In the genomic region with DNA sequence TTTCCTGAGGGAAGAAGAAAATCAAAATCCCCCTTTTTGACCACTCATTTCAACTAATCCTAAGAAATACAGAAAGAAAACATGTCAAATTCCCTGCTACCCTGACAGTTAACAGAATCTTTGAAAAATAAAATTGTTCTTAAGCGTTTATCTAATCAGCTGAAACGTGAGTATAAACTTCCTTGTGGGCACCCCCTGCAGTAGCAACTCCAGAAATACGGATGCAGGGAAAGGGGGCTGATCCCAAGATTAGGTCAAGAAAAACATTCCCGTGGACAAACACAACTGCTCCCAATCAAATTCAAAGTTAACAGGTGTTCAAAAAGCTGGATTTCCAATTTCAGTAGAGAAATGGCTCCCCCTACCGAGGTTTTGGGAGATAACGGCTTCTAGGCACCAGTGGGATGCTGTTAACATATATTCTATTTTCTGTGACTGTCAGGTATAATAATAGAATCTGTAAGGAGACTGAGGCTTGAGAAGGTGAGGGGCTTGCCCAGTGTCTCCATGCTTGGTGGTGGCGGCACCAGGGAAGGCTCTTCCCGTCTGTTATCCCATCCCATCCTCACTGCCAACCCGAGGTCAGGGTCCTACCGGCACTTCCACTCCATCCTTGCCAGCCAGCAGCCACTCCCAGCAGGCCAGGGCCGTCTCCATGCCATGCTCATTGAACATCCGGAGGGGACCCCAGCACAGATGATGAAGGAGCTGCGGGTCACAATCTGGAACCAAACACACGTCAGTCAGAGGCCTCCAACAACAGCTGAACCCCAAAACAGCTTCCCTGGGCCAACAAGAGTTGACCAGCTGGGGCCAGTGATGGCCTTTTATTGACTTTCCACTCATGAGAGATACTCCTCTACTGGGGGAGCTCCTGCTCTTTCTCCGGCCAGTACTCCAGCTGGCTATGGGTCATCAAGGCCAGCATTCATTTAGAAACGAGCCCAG, we compare ENCODE assay signal across 1 cellular context.
TF ChIP-seq lines count a peak whose summit lies in the region.

No MANE protein-coding gene starts in this region.

TF ChIP-seq in K562, 482 proteins besides CTCF, POLR2A, EP300 and RAD21 (continued from another document and continues in another):
- no peak for TF ChIP-seq ZNF668 (CRISPR knock-in tag; IDR thresholded peaks at IDR 0.05)
- peak in 1 of 2 experiments; percentile 30; a peak in 1 of 4 replicates for TF ChIP-seq TEAD1 (CRISPR knock-in tag; IDR thresholded peaks at IDR 0.05)
- no peak for TF ChIP-seq NUFIP1 (IDR thresholded peaks at IDR 0.05; ENCODE audit: partially characterized antibody)
- TF ChIP-seq, protein P1, sequence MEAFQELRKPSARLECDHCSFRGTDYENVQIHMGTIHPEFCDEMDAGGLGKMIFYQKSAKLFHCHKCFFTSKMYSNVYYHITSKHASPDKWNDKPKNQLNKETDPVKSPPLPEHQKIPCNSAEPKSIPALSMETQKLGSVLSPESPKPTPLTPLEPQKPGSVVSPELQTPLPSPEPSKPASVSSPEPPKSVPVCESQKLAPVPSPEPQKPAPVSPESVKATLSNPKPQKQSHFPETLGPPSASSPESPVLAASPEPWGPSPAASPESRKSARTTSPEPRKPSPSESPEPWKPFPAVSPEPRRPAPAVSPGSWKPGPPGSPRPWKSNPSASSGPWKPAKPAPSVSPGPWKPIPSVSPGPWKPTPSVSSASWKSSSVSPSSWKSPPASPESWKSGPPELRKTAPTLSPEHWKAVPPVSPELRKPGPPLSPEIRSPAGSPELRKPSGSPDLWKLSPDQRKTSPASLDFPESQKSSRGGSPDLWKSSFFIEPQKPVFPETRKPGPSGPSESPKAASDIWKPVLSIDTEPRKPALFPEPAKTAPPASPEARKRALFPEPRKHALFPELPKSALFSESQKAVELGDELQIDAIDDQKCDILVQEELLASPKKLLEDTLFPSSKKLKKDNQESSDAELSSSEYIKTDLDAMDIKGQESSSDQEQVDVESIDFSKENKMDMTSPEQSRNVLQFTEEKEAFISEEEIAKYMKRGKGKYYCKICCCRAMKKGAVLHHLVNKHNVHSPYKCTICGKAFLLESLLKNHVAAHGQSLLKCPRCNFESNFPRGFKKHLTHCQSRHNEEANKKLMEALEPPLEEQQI (IDR thresholded peaks at IDR 0.05) = no peak
- no peak for TF ChIP-seq LEF1 (IDR thresholded peaks at IDR 0.05)
- TF ChIP-seq, protein P2, sequence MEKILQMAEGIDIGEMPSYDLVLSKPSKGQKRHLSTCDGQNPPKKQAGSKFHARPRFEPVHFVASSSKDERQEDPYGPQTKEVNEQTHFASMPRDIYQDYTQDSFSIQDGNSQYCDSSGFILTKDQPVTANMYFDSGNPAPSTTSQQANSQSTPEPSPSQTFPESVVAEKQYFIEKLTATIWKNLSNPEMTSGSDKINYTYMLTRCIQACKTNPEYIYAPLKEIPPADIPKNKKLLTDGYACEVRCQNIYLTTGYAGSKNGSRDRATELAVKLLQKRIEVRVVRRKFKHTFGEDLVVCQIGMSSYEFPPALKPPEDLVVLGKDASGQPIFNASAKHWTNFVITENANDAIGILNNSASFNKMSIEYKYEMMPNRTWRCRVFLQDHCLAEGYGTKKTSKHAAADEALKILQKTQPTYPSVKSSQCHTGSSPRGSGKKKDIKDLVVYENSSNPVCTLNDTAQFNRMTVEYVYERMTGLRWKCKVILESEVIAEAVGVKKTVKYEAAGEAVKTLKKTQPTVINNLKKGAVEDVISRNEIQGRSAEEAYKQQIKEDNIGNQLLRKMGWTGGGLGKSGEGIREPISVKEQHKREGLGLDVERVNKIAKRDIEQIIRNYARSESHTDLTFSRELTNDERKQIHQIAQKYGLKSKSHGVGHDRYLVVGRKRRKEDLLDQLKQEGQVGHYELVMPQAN (IDR thresholded peaks at IDR 0.05; ENCODE audit: borderline replicate concordance) = no peak
- TF ChIP-seq ZNF232 (CRISPR knock-in tag; IDR thresholded peaks at IDR 0.05) = no peak
- TF ChIP-seq, protein P3, sequence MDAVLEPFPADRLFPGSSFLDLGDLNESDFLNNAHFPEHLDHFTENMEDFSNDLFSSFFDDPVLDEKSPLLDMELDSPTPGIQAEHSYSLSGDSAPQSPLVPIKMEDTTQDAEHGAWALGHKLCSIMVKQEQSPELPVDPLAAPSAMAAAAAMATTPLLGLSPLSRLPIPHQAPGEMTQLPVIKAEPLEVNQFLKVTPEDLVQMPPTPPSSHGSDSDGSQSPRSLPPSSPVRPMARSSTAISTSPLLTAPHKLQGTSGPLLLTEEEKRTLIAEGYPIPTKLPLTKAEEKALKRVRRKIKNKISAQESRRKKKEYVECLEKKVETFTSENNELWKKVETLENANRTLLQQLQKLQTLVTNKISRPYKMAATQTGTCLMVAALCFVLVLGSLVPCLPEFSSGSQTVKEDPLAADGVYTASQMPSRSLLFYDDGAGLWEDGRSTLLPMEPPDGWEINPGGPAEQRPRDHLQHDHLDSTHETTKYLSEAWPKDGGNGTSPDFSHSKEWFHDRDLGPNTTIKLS (IDR thresholded peaks at IDR 0.05; ENCODE audit: borderline replicate concordance, low read depth) = no peak
- TF ChIP-seq CBX2 (IDR thresholded peaks at IDR 0.05; ENCODE audit: insufficient read depth, low read length, poor library complexity, severe bottlenecking) = no peak
- no peak for TF ChIP-seq CBX1 (IDR thresholded peaks at IDR 0.05; ENCODE audit: low read depth)
- no peak for TF ChIP-seq EHMT2 (IDR thresholded peaks at IDR 0.05)
- TF ChIP-seq, protein P4, sequence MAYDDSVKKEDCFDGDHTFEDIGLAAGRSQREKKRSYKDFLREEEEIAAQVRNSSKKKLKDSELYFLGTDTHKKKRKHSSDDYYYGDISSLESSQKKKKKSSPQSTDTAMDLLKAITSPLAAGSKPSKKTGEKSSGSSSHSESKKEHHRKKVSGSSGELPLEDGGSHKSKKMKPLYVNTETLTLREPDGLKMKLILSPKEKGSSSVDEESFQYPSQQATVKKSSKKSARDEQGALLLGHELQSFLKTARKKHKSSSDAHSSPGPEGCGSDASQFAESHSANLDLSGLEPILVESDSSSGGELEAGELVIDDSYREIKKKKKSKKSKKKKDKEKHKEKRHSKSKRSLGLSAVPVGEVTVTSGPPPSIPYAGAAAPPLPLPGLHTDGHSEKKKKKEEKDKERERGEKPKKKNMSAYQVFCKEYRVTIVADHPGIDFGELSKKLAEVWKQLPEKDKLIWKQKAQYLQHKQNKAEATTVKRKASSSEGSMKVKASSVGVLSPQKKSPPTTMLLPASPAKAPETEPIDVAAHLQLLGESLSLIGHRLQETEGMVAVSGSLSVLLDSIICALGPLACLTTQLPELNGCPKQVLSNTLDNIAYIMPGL (CRISPR knock-in tag; IDR thresholded peaks at IDR 0.05) = no peak
- no peak for TF ChIP-seq SIRT6 (IDR thresholded peaks at IDR 0.05; ENCODE audit: low read depth, low read length)
- no peak for TF ChIP-seq TCFL5 (CRISPR knock-in tag; conservative IDR thresholded peaks at IDR 0.05)
- TF ChIP-seq, protein P5, sequence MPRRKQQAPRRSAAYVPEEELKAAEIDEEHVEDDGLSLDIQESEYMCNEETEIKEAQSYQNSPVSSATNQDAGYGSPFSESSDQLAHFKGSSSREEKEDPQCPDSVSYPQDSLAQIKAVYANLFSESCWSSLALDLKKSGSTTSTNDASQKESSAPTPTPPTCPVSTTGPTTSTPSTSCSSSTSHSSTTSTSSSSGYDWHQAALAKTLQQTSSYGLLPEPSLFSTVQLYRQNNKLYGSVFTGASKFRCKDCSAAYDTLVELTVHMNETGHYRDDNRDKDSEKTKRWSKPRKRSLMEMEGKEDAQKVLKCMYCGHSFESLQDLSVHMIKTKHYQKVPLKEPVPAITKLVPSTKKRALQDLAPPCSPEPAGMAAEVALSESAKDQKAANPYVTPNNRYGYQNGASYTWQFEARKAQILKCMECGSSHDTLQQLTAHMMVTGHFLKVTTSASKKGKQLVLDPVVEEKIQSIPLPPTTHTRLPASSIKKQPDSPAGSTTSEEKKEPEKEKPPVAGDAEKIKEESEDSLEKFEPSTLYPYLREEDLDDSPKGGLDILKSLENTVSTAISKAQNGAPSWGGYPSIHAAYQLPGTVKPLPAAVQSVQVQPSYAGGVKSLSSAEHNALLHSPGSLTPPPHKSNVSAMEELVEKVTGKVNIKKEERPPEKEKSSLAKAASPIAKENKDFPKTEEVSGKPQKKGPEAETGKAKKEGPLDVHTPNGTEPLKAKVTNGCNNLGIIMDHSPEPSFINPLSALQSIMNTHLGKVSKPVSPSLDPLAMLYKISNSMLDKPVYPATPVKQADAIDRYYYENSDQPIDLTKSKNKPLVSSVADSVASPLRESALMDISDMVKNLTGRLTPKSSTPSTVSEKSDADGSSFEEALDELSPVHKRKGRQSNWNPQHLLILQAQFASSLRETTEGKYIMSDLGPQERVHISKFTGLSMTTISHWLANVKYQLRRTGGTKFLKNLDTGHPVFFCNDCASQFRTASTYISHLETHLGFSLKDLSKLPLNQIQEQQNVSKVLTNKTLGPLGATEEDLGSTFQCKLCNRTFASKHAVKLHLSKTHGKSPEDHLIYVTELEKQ (CRISPR knock-in tag; IDR thresholded peaks at IDR 0.05) = no peak
- TF ChIP-seq BDP1 (IDR thresholded peaks at IDR 0.05; ENCODE audit: insufficient read depth, insufficient read length) = no peak
- TF ChIP-seq POLR2B (IDR thresholded peaks at IDR 0.05; ENCODE audit: low read depth, partially characterized antibody) = no peak
- no peak for TF ChIP-seq XRCC4 (IDR thresholded peaks at IDR 0.05; ENCODE audit: extremely low read depth, insufficient read depth, insufficient read length)
- TF ChIP-seq, protein P6, sequence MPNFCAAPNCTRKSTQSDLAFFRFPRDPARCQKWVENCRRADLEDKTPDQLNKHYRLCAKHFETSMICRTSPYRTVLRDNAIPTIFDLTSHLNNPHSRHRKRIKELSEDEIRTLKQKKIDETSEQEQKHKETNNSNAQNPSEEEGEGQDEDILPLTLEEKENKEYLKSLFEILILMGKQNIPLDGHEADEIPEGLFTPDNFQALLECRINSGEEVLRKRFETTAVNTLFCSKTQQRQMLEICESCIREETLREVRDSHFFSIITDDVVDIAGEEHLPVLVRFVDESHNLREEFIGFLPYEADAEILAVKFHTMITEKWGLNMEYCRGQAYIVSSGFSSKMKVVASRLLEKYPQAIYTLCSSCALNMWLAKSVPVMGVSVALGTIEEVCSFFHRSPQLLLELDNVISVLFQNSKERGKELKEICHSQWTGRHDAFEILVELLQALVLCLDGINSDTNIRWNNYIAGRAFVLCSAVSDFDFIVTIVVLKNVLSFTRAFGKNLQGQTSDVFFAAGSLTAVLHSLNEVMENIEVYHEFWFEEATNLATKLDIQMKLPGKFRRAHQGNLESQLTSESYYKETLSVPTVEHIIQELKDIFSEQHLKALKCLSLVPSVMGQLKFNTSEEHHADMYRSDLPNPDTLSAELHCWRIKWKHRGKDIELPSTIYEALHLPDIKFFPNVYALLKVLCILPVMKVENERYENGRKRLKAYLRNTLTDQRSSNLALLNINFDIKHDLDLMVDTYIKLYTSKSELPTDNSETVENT (CRISPR knock-in tag; IDR thresholded peaks at IDR 0.05) = peak; percentile 33; the same call in 1 of the 2 replicates
- TF ChIP-seq, protein P7, sequence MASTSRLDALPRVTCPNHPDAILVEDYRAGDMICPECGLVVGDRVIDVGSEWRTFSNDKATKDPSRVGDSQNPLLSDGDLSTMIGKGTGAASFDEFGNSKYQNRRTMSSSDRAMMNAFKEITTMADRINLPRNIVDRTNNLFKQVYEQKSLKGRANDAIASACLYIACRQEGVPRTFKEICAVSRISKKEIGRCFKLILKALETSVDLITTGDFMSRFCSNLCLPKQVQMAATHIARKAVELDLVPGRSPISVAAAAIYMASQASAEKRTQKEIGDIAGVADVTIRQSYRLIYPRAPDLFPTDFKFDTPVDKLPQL (IDR thresholded peaks at IDR 0.05; ENCODE audit: extremely low read depth, insufficient read length) = no peak
- TF ChIP-seq, protein P8, sequence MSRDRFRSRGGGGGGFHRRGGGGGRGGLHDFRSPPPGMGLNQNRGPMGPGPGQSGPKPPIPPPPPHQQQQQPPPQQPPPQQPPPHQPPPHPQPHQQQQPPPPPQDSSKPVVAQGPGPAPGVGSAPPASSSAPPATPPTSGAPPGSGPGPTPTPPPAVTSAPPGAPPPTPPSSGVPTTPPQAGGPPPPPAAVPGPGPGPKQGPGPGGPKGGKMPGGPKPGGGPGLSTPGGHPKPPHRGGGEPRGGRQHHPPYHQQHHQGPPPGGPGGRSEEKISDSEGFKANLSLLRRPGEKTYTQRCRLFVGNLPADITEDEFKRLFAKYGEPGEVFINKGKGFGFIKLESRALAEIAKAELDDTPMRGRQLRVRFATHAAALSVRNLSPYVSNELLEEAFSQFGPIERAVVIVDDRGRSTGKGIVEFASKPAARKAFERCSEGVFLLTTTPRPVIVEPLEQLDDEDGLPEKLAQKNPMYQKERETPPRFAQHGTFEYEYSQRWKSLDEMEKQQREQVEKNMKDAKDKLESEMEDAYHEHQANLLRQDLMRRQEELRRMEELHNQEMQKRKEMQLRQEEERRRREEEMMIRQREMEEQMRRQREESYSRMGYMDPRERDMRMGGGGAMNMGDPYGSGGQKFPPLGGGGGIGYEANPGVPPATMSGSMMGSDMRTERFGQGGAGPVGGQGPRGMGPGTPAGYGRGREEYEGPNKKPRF (IDR thresholded peaks at IDR 0.05; ENCODE audit: low read depth, low read length) = no peak
- TF ChIP-seq DMBX1 (CRISPR knock-in tag; IDR thresholded peaks at IDR 0.05; ENCODE audit: borderline replicate concordance) = 0 out of 2 replicates have a peak, but pooled peaks have one; percentile 29
- TF ChIP-seq, protein P9, sequence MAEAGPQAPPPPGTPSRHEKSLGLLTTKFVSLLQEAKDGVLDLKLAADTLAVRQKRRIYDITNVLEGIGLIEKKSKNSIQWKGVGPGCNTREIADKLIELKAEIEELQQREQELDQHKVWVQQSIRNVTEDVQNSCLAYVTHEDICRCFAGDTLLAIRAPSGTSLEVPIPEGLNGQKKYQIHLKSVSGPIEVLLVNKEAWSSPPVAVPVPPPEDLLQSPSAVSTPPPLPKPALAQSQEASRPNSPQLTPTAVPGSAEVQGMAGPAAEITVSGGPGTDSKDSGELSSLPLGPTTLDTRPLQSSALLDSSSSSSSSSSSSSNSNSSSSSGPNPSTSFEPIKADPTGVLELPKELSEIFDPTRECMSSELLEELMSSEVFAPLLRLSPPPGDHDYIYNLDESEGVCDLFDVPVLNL (CRISPR knock-in tag; IDR thresholded peaks at IDR 0.05; ENCODE audit: low read depth) = no peak
- no peak for TF ChIP-seq ZNF263 (CRISPR knock-in tag; IDR thresholded peaks at IDR 0.05; ENCODE audit: borderline replicate concordance)
- TF ChIP-seq ZKSCAN1 (IDR thresholded peaks at IDR 0.05; ENCODE audit: low read depth, low read length) = no peak
- no peak for TF ChIP-seq XRCC5 (IDR thresholded peaks at IDR 0.05; ENCODE audit: low read depth, low read length)
- TF ChIP-seq, protein P10, sequence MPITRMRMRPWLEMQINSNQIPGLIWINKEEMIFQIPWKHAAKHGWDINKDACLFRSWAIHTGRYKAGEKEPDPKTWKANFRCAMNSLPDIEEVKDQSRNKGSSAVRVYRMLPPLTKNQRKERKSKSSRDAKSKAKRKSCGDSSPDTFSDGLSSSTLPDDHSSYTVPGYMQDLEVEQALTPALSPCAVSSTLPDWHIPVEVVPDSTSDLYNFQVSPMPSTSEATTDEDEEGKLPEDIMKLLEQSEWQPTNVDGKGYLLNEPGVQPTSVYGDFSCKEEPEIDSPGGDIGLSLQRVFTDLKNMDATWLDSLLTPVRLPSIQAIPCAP (CRISPR knock-in tag; IDR thresholded peaks at IDR 0.05; ENCODE audit: borderline replicate concordance) = peak; percentile 73; the same call in 1 of the 2 replicates
- TF ChIP-seq CTBP1 (IDR thresholded peaks at IDR 0.05; ENCODE audit: borderline replicate concordance) = peak; percentile 51
- no peak for TF ChIP-seq HNRNPK (IDR thresholded peaks at IDR 0.05; ENCODE audit: low read depth, low read length, poor library complexity, severe bottlenecking)
- TF ChIP-seq NFE2 (IDR thresholded peaks at IDR 0.05; ENCODE audit: low read depth) = no peak
- no peak for TF ChIP-seq MEIS2 (IDR thresholded peaks at IDR 0.05; ENCODE audit: partially characterized antibody)
- no peak for TF ChIP-seq MEF2A (IDR thresholded peaks at IDR 0.05; ENCODE audit: control insufficient read depth, low read depth, low read length)
- TF ChIP-seq STAT5A (IDR thresholded peaks at IDR 0.05; ENCODE audit: borderline replicate concordance, low read length) = no peak
- TF ChIP-seq NCOA2 (IDR thresholded peaks at IDR 0.05; ENCODE audit: partially characterized antibody in 2 of 2) = no peak
- peak; percentile 55; the same call in 1 of the 2 replicates for TF ChIP-seq ZNF143 (CRISPR knock-in tag; IDR thresholded peaks at IDR 0.05)
- TF ChIP-seq ZNF780A (CRISPR knock-in tag; IDR thresholded peaks at IDR 0.05) = no peak
